Comparison of ENCODE assay signal across 1 cellular context in the genomic region with DNA sequence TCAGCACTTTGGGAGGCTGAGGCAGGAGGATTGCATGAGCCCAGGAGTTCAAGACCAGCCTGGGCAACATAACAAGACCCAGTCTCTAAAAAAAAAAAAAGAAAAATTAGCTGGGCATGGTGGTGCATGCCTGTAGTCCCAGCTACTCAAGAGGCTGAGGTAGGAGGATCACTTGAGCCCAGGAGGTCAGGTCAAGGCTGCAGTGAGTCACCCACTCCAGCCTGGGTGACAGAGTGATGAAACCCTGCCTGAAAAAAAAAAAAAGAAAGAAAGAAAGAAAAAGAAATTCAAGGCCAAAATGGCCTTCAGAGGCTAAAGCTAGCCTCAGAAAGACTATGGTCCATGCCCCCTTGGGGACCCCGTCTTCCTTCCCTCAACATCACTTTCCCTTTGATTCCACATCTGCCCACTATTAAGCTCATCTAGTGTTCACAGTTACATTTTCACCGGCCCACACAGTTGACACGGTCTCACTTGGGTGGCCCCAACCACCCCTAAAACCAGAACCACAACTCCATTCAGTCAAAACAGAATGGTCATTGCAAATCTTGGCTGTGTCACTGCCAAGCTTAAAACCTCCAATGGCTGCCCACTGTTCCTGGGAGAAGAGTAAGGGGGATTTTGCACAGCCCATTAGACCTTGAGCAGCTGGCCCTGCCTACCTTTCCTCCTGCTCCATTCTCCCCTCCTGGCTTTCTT.
A peak's percentile ranks its signal among the peaks of the same experiment; 100 is the strongest.
TF ChIP-seq lines count a peak whose summit lies in the region.

No MANE protein-coding gene starts in this region.

TF ChIP-seq in K562, 482 proteins besides CTCF, POLR2A, EP300 and RAD21 (continued from another document):
- TF ChIP-seq, protein P1, sequence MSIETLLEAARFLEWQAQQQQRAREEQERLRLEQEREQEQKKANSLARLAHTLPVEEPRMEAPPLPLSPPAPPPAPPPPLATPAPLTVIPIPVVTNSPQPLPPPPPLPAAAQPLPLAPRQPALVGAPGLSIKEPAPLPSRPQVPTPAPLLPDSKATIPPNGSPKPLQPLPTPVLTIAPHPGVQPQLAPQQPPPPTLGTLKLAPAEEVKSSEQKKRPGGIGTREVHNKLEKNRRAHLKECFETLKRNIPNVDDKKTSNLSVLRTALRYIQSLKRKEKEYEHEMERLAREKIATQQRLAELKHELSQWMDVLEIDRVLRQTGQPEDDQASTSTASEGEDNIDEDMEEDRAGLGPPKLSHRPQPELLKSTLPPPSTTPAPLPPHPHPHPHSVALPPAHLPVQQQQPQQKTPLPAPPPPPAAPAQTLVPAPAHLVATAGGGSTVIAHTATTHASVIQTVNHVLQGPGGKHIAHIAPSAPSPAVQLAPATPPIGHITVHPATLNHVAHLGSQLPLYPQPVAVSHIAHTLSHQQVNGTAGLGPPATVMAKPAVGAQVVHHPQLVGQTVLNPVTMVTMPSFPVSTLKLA (conservative IDR thresholded peaks at IDR 0.05) = no peak
- TF ChIP-seq PTBP1 (IDR thresholded peaks at IDR 0.05; ENCODE audit: low read depth, low read length) = no peak
- TF ChIP-seq, protein P2, sequence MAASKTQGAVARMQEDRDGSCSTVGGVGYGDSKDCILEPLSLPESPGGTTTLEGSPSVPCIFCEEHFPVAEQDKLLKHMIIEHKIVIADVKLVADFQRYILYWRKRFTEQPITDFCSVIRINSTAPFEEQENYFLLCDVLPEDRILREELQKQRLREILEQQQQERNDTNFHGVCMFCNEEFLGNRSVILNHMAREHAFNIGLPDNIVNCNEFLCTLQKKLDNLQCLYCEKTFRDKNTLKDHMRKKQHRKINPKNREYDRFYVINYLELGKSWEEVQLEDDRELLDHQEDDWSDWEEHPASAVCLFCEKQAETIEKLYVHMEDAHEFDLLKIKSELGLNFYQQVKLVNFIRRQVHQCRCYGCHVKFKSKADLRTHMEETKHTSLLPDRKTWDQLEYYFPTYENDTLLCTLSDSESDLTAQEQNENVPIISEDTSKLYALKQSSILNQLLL (CRISPR knock-in tag; IDR thresholded peaks at IDR 0.05; ENCODE audit: borderline replicate concordance) = no peak
- no peak for TF ChIP-seq FOXJ2 (tag; IDR thresholded peaks at IDR 0.05)
- TF ChIP-seq ELF1 (tag; IDR thresholded peaks at IDR 0.05) = no peak
- no peak for TF ChIP-seq ZNF589 (CRISPR knock-in tag; IDR thresholded peaks at IDR 0.05; ENCODE audit: low read depth)
- TF ChIP-seq, protein P3, sequence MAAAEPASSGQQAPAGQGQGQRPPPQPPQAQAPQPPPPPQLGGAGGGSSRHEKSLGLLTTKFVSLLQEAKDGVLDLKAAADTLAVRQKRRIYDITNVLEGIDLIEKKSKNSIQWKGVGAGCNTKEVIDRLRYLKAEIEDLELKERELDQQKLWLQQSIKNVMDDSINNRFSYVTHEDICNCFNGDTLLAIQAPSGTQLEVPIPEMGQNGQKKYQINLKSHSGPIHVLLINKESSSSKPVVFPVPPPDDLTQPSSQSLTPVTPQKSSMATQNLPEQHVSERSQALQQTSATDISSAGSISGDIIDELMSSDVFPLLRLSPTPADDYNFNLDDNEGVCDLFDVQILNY (CRISPR knock-in tag; IDR thresholded peaks at IDR 0.05) = no peak
- TF ChIP-seq GABPB2 (CRISPR knock-in tag; conservative IDR thresholded peaks at IDR 0.05) = no peak
- TF ChIP-seq NFIC (IDR thresholded peaks at IDR 0.05) = no peak
- TF ChIP-seq EWSR1 (IDR thresholded peaks at IDR 0.05; ENCODE audit: borderline replicate concordance, low read depth, partially characterized antibody) = no peak
- TF ChIP-seq ZBTB8A (IDR thresholded peaks at IDR 0.05; ENCODE audit: partially characterized antibody) = no peak
- 0 out of 2 replicates have a peak, but pooled peaks have one; percentile 45 for TF ChIP-seq ZNF384 (IDR thresholded peaks at IDR 0.05; ENCODE audit: low read depth, low read length)
- no peak for TF ChIP-seq HEY1 (CRISPR knock-in tag; IDR thresholded peaks at IDR 0.05; ENCODE audit: borderline replicate concordance)
- TF ChIP-seq FOXK1 (CRISPR knock-in tag; IDR thresholded peaks at IDR 0.05; ENCODE audit: borderline replicate concordance) = no peak
- TF ChIP-seq, protein P4, sequence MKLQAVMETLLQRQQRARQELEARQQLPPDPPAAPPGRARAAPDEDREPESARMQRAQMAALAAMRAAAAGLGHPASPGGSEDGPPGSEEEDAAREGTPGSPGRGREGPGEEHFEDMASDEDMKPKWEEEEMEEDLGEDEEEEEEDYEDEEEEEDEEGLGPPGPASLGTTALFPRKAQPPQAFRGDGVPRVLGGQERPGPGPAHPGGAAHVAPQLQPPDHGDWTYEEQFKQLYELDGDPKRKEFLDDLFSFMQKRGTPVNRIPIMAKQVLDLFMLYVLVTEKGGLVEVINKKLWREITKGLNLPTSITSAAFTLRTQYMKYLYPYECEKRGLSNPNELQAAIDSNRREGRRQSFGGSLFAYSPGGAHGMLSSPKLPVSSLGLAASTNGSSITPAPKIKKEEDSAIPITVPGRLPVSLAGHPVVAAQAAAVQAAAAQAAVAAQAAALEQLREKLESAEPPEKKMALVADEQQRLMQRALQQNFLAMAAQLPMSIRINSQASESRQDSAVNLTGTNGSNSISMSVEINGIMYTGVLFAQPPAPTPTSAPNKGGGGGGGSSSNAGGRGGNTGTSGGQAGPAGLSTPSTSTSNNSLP (IDR thresholded peaks at IDR 0.05; ENCODE audit: borderline replicate concordance, low read depth, low read length) = no peak
- no peak for TF ChIP-seq LCOR (CRISPR knock-in tag; IDR thresholded peaks at IDR 0.05)
- TF ChIP-seq ZNF77 (CRISPR knock-in tag; IDR thresholded peaks at IDR 0.05) = no peak
- TF ChIP-seq TAF15 (IDR thresholded peaks at IDR 0.05; ENCODE audit: low read depth, low read length) = no peak
